In genomic region chr2:203698410-203698809, GRCh38 we compare ENCODE assay signal across 4 cellular contexts. TPM values are rescaled to one million over a fixed set of nuclear protein-coding genes. Genes with fewer than 3 reads are reported as not detected.
"Had no signal": no experiment of that assay in that cellular context is flagged by ENCODE, and none has a peak within 500 bp of the region (broad histone marks: within the 10 kb centered on the region; RNA-seq: fewer than 3 reads in every experiment).

No MANE protein-coding gene starts in this region.

RNA-seq across cellular contexts. Expression of gene CD28, which starts 8.0 kb away (rescaled TPM):
- total RNA-seq: M059J, PC-9, RPMI7951, SK-MEL-5 had no signal
